Comparison of ENCODE assay signal across 1 cellular context in genomic region chr13:40660270-40660669, GRCh38.
TF ChIP-seq lines count a peak whose summit lies in the region.

No MANE protein-coding gene starts in this region.

TF ChIP-seq in WTC11, 78 proteins besides CTCF, POLR2A, EP300 and RAD21 (continued from another document):
- TF ChIP-seq, protein P1, sequence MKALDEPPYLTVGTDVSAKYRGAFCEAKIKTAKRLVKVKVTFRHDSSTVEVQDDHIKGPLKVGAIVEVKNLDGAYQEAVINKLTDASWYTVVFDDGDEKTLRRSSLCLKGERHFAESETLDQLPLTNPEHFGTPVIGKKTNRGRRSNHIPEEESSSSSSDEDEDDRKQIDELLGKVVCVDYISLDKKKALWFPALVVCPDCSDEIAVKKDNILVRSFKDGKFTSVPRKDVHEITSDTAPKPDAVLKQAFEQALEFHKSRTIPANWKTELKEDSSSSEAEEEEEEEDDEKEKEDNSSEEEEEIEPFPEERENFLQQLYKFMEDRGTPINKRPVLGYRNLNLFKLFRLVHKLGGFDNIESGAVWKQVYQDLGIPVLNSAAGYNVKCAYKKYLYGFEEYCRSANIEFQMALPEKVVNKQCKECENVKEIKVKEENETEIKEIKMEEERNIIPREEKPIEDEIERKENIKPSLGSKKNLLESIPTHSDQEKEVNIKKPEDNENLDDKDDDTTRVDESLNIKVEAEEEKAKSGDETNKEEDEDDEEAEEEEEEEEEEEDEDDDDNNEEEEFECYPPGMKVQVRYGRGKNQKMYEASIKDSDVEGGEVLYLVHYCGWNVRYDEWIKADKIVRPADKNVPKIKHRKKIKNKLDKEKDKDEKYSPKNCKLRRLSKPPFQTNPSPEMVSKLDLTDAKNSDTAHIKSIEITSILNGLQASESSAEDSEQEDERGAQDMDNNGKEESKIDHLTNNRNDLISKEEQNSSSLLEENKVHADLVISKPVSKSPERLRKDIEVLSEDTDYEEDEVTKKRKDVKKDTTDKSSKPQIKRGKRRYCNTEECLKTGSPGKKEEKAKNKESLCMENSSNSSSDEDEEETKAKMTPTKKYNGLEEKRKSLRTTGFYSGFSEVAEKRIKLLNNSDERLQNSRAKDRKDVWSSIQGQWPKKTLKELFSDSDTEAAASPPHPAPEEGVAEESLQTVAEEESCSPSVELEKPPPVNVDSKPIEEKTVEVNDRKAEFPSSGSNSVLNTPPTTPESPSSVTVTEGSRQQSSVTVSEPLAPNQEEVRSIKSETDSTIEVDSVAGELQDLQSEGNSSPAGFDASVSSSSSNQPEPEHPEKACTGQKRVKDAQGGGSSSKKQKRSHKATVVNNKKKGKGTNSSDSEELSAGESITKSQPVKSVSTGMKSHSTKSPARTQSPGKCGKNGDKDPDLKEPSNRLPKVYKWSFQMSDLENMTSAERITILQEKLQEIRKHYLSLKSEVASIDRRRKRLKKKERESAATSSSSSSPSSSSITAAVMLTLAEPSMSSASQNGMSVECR (CRISPR knock-in tag; IDR thresholded peaks at IDR 0.05; ENCODE audit: borderline replicate concordance), result no peak
- TF ChIP-seq, protein P2, sequence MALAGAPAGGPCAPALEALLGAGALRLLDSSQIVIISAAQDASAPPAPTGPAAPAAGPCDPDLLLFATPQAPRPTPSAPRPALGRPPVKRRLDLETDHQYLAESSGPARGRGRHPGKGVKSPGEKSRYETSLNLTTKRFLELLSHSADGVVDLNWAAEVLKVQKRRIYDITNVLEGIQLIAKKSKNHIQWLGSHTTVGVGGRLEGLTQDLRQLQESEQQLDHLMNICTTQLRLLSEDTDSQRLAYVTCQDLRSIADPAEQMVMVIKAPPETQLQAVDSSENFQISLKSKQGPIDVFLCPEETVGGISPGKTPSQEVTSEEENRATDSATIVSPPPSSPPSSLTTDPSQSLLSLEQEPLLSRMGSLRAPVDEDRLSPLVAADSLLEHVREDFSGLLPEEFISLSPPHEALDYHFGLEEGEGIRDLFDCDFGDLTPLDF (CRISPR knock-in tag; IDR thresholded peaks at IDR 0.05), result no peak
- TF ChIP-seq CDX4 (CRISPR knock-in tag; IDR thresholded peaks at IDR 0.05; ENCODE audit: borderline replicate concordance), result no peak
